ENCODE assay signal across 16 cellular contexts in the genomic region with DNA sequence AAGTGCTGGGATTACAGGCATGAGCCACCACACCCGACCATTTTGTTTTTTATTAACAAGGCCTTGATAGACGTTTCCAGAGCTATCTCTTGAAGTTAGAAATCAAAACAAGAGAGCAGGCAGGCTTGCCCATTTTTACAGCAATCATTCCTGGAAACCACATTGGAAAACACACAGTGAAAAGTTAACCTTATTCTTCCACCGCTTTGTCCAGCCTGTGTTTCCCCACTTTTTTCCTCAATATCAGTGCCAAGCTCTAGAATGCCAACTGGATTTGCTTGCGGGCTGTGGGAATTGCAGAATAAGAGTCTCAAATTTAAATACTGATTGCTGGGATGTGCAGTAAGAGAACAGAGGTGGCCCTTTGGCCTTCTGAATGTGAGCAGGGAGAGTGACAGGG. TPM values are rescaled to one million over a fixed set of nuclear protein-coding genes. Genes with fewer than 3 reads are reported as not detected.
DNase-seq lines count a peak whose midpoint lies in the region; TF ChIP-seq lines count a peak whose summit lies in the region.
"Had no signal": no experiment of that assay in that cellular context is flagged by ENCODE, and none has a peak within 500 bp of the region (broad histone marks: within the 10 kb centered on the region; RNA-seq: fewer than 3 reads in every experiment).

No MANE protein-coding gene starts in this region.

- H3K4me1 ChIP-seq in neuronal stem cell (ENCODE audit: control insufficient read depth in 2 of 2, insufficient read depth in 1 of 2, low read depth in 1 of 2, low read length in 2 of 2) = no peaks in the 10 kb centered on the region
- no peaks in the 10 kb centered on the region for H3K4me1 ChIP-seq in thymus (ENCODE audit: control insufficient read depth, insufficient read depth, low read length)
- H3K4me1 ChIP-seq in ovary (ENCODE audit: insufficient read depth) = no peaks in the 10 kb centered on the region
- H3K4me1 ChIP-seq in right atrium auricular region = no peaks in the 10 kb centered on the region

- no peak overlapping the region for H4K91ac ChIP-seq in neuronal stem cell (ENCODE audit: low read depth, low read length, poor library complexity)

- H2AFZ ChIP-seq in neuronal stem cell (ENCODE audit: low read length) = peak overlapping the region; percentile 56

- H3K27me3 ChIP-seq in neuronal stem cell (ENCODE audit: control insufficient read depth in 3 of 3, insufficient read depth in 3 of 3, low read depth in 1 of 3, low read length in 3 of 3) = no peaks in the 10 kb centered on the region
- no peaks in the 10 kb centered on the region for H3K27me3 ChIP-seq in thymus (ENCODE audit: control insufficient read depth, insufficient read depth)
- no peaks in the 10 kb centered on the region for H3K27me3 ChIP-seq in ovary
- no peaks in the 10 kb centered on the region for H3K27me3 ChIP-seq in right atrium auricular region
- H3K27me3 ChIP-seq: BLaER1 treated with 17β-estradiol and CSF1 and Interleukin-3, amounts not matched to agents 10 nM and 100 nM had no signal

- H3K4me1 Mint-ChIP-seq in HFFc6 (ENCODE audit: low read depth) = no peaks in the 10 kb centered on the region

- H3K23ac ChIP-seq in neuronal stem cell (ENCODE audit: low read depth, low read length, poor library complexity) = no peak overlapping the region

- H3K27ac ChIP-seq in neuronal stem cell (replicated peaks; ENCODE audit: low read length) = no peak overlapping the region
- H3K27ac ChIP-seq in thymus (ENCODE audit: low read depth) = peak overlapping the region; percentile 60
- no peak overlapping the region for H3K27ac ChIP-seq in ovary
- H3K27ac ChIP-seq in right atrium auricular region = no peak overlapping the region
- H3K27ac ChIP-seq: BLaER1 treated with 17β-estradiol and CSF1 and Interleukin-3, amounts not matched to agents 10 nM and 100 nM; HL-60 had no signal

- no peaks in the 10 kb centered on the region for H3K36me3 ChIP-seq in neuronal stem cell (replicated peaks in 1 of 2; ENCODE audit: control insufficient read depth in 2 of 2, insufficient read depth in 2 of 2, low read length in 2 of 2)
- no peaks in the 10 kb centered on the region for H3K36me3 ChIP-seq in thymus (ENCODE audit: control insufficient read depth, insufficient read depth)
- no peaks in the 10 kb centered on the region for H3K36me3 ChIP-seq in ovary
- H3K36me3 ChIP-seq in right atrium auricular region = no peaks in the 10 kb centered on the region
- H3K36me3 ChIP-seq: BLaER1 treated with 17β-estradiol and CSF1 and Interleukin-3, amounts not matched to agents 10 nM and 100 nM had no signal

- H3K9me3 ChIP-seq in neuronal stem cell (replicated peaks in 1 of 2; ENCODE audit: control insufficient read depth in 2 of 2, insufficient read depth in 1 of 2, low read depth in 1 of 2, low read length in 2 of 2) (no peaks in the 10 kb centered on the region), thymus (ENCODE audit: control insufficient read depth) (no peaks in the 10 kb centered on the region), ovary (no peaks in the 10 kb centered on the region), right atrium auricular region (no peaks in the 10 kb centered on the region)
- H3K9me3 ChIP-seq: BLaER1 treated with 17β-estradiol and CSF1 and Interleukin-3, amounts not matched to agents 10 nM and 100 nM had no signal

- no peak for TF ChIP-seq EP300 in ovary (IDR thresholded peaks at IDR 0.05)

- no CpG with 5 or more reads among the region's 4 CpGs for WGBS in neuronal stem cell (ENCODE audit: extremely low coverage in 2 of 2, insufficient read length in 2 of 2, insufficient replicate concordance in 1 of 2), 2 donors
- 93% methylated on average over 4 of the region's 4 CpGs for WGBS in thymus
- 51 to 59% (median 56%) methylated on average over 4 of the region's 4 CpGs for WGBS in ovary, 3 donors

- no peak overlapping the region for H3K27ac Mint-ChIP-seq in HFFc6
- H3K27ac Mint-ChIP-seq: B cell; CD8-positive, alpha-beta T cell had no signal

- H3K4ac ChIP-seq in neuronal stem cell (ENCODE audit: low read length) = no peak overlapping the region

- H3K4me3 Mint-ChIP-seq in HFFc6 = no peak overlapping the region
- H3K4me3 Mint-ChIP-seq: B cell; CD8-positive, alpha-beta T cell had no signal

- H4K8ac ChIP-seq in neuronal stem cell (ENCODE audit: low read depth, low read length) = no peak overlapping the region

- peaks cover 16% of the 10 kb centered on the region for H3K27me3 Mint-ChIP-seq in HFFc6 (ENCODE audit: insufficient read depth)

- no peak overlapping the region for H2BK5ac ChIP-seq in neuronal stem cell (ENCODE audit: low read length)

- no peak overlapping the region for H2BK15ac ChIP-seq in neuronal stem cell (ENCODE audit: low read length)

- H3K79me1 ChIP-seq in neuronal stem cell (ENCODE audit: low read depth, low read length) = no peaks in the 10 kb centered on the region

- no peak overlapping the region for H3K4me2 ChIP-seq in neuronal stem cell (ENCODE audit: insufficient read depth, low read length, poor library complexity, severe bottlenecking)
- H3K4me2 ChIP-seq: BLaER1 treated with 17β-estradiol and CSF1 and Interleukin-3, amounts not matched to agents 10 nM and 100 nM had no signal

- H3K18ac ChIP-seq in neuronal stem cell (ENCODE audit: low read length) = no peak overlapping the region

- H3K36me3 Mint-ChIP-seq in HFFc6 (ENCODE audit: low read depth) = no peaks in the 10 kb centered on the region
- H3K36me3 Mint-ChIP-seq: CD8-positive, alpha-beta T cell had no signal

- no peaks in the 10 kb centered on the region for H3K9me3 Mint-ChIP-seq in HFFc6
- H3K9me3 Mint-ChIP-seq: CD8-positive, alpha-beta T cell had no signal

- intact Hi-C loops in ovary (cut with DNase I) = no loop called here

- H3K9ac ChIP-seq in neuronal stem cell (ENCODE audit: low read depth, low read length, poor library complexity) = no peak overlapping the region
- H3K9ac ChIP-seq: BLaER1 treated with 17β-estradiol and CSF1 and Interleukin-3, amounts not matched to agents 10 nM and 100 nM had no signal

- H2BK12ac ChIP-seq in neuronal stem cell (ENCODE audit: low read length) = no peak overlapping the region

- H2AK5ac ChIP-seq in neuronal stem cell (ENCODE audit: low read depth, low read length) = no peak overlapping the region

- H3K4me3 ChIP-seq in neuronal stem cell (ENCODE audit: low read length in 2 of 2) (no peak overlapping the region), thymus (ENCODE audit: low read length) (no peak overlapping the region), ovary (no peak overlapping the region), right atrium auricular region (no peak overlapping the region)
- H3K4me3 ChIP-seq: BLaER1 treated with 17β-estradiol and CSF1 and Interleukin-3, amounts not matched to agents 10 nM and 100 nM; GM12878 had no signal

- TF ChIP-seq CTCF in HFFc6 (IDR thresholded peaks at IDR 0.05) = no peak
- TF ChIP-seq CTCF in ovary (IDR thresholded peaks at IDR 0.05) = no peak
- no peak for TF ChIP-seq CTCF in right atrium auricular region (IDR thresholded peaks at IDR 0.05)

- H3K14ac ChIP-seq in neuronal stem cell (ENCODE audit: low read length) = no peak overlapping the region

- DNase-seq in fibroblast of peridontal ligament (ENCODE audit: extremely low read depth) (peak; percentile 57), neuronal stem cell (ENCODE audit: low spot score) (no peak), HFFc6 (no peak), ovary (no peak), right atrium auricular region (ENCODE audit: low spot score) (no peak)
- DNase-seq: Calu3; CD8-positive, alpha-beta T cell; DMS79 treated with DMSO at 0.1 percent for 48 hours; GF-D8; HCEC 1CT had no signal

- no peak overlapping the region for H2BK120ac ChIP-seq in neuronal stem cell (ENCODE audit: low read depth, low read length)

- no peak for TF ChIP-seq POLR2A in ovary (IDR thresholded peaks at IDR 0.05)

RNA-seq across cellular contexts. Expression of a gene that starts 15.7 kb away (rescaled TPM):
- 0.31 TPM for polyA plus RNA-seq in neuronal stem cell (2013, experiment 1 of 2)
- polyA plus RNA-seq in neuronal stem cell (2013, experiment 2 of 2) = 0.28 TPM
- 40.8 TPM for polyA plus RNA-seq in thymus
- total RNA-seq in HFFc6 (2021; fragmentation: NEBNext Ultra II Directional; extraction: Animal tissue kit (Norgen Biotek cat#: 25700)) = under 1 TPM in 1 of 6 experiments, not detected in 5; 0.17 TPM
- total RNA-seq in ovary = 10 to 100 TPM in 4 of 7 donors, 1 to 10 TPM in 3; 5.4 to 34.5 (median 12.5) TPM
- 10 to 100 TPM; 11.7 to 24.5 TPM for polyA plus RNA-seq in ovary
- 10 to 100 TPM; 25.1 to 92.6 TPM for total RNA-seq in right atrium auricular region
- total RNA-seq: CD8-positive, alpha-beta T cell; HT1080 had no signal

Comparison
In these comparisons a context has a peak if more than half of its experiments do, and no peak if none do; other contexts are left out.
1. RNA of a gene that starts 15.7 kb away (total RNA-seq): 25.1 to 92.6 TPM in right atrium auricular region and 5.4 to 34.5 TPM in ovary; 0.17 TPM in HFFc6; every median in the first group is over 4 times any median in the second.